In genomic region chr12:75445137-75445507, GRCh38 we compare ENCODE assay signal across 2 cellular contexts. TPM values are rescaled to one million over a fixed set of nuclear protein-coding genes. Genes with fewer than 3 reads are reported as not detected.
"Had no signal": no experiment of that assay in that cellular context is flagged by ENCODE, and none has a peak within 500 bp of the region (broad histone marks: within the 10 kb centered on the region; RNA-seq: fewer than 3 reads in every experiment).

No MANE protein-coding gene starts in this region.

RNA-seq across cellular contexts. Expression of gene GLIPR1L2, which starts 54.2 kb away (rescaled TPM):
- total RNA-seq: skeletal muscle tissue, stomach had no signal
